1 cellular context compared by ENCODE assay signal in genomic region chr18:48609820-48610815, GRCh38.
TF ChIP-seq lines count a peak whose summit lies in the region.

No MANE protein-coding gene starts in this region.

TF ChIP-seq in IMR-90, 13 proteins besides CTCF, POLR2A, EP300 and RAD21:
- TF ChIP-seq SMC3 (IDR thresholded peaks at IDR 0.05; ENCODE audit: low read depth, low read length) = no peak
- TF ChIP-seq CHD1 (IDR thresholded peaks at IDR 0.05; ENCODE audit: low read depth, low read length) = no peak
- TF ChIP-seq NFE2L2 (IDR thresholded peaks at IDR 0.05; ENCODE audit: low read depth, low read length) = no peak
- TF ChIP-seq FOS (IDR thresholded peaks at IDR 0.05; ENCODE audit: low read depth, low read length) = no peak
- no peak for TF ChIP-seq RCOR1 (IDR thresholded peaks at IDR 0.05; ENCODE audit: insufficient replicate concordance, low read length)
- TF ChIP-seq, protein P1, sequence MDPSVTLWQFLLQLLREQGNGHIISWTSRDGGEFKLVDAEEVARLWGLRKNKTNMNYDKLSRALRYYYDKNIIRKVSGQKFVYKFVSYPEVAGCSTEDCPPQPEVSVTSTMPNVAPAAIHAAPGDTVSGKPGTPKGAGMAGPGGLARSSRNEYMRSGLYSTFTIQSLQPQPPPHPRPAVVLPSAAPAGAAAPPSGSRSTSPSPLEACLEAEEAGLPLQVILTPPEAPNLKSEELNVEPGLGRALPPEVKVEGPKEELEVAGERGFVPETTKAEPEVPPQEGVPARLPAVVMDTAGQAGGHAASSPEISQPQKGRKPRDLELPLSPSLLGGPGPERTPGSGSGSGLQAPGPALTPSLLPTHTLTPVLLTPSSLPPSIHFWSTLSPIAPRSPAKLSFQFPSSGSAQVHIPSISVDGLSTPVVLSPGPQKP (IDR thresholded peaks at IDR 0.05; ENCODE audit: borderline replicate concordance, low read depth, low read length) = no peak
- TF ChIP-seq RFX5 (IDR thresholded peaks at IDR 0.05; ENCODE audit: low read depth, low read length) = no peak
- TF ChIP-seq MAZ (IDR thresholded peaks at IDR 0.05; ENCODE audit: borderline replicate concordance, low read depth, low read length) = no peak
- TF ChIP-seq, protein P2, sequence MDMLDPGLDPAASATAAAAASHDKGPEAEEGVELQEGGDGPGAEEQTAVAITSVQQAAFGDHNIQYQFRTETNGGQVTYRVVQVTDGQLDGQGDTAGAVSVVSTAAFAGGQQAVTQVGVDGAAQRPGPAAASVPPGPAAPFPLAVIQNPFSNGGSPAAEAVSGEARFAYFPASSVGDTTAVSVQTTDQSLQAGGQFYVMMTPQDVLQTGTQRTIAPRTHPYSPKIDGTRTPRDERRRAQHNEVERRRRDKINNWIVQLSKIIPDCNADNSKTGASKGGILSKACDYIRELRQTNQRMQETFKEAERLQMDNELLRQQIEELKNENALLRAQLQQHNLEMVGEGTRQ (IDR thresholded peaks at IDR 0.05; ENCODE audit: low read depth, low read length) = no peak
- TF ChIP-seq BHLHE40 (IDR thresholded peaks at IDR 0.05; ENCODE audit: low read depth, low read length) = no peak
- no peak for TF ChIP-seq MXI1 (IDR thresholded peaks at IDR 0.05; ENCODE audit: borderline replicate concordance, low read depth, low read length)
- no peak for TF ChIP-seq MAFK (IDR thresholded peaks at IDR 0.05; ENCODE audit: low read depth, low read length)
